In the genomic region with DNA sequence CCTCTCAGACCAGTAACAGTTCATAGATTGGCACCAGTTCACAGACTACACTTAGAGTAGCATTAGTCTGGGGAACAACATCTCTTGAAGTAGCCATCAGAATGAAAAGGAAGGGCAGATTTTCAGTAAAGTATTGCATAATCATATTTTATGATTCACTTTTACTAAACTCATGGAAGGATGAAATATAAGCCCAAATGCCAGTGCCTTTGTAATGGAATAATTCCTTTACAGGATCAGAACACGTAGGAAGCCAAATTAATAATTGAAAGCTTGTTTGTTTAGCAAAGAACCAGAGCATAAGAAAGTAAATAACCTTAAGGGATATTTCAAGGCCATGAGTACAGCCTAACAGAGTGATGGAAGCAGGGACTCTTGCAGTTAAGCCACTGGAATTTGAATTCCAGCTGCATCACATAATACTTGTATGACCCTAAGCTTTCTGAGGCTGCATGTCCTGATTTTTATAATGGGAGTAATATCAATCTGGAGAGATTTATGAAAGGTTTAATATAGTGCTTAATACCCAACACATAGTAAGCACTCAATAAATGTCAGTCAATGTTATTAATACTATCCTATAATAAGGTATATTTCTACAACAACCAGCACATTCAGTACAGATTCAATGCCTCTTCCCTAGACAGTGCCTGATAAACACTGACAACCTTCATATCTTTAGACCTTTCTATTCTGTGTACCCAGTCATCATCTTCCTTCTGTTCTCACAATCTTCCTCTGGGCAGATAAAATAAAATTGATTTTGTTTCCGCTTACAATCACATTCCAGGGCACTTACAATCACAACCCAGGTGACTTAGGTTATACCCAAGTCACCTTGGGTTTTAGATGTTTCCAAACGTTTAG, we compare ENCODE assay signal across 22 cellular contexts. TPM values are rescaled to one million over a fixed set of nuclear protein-coding genes. Genes with fewer than 3 reads are reported as not detected.
DNase-seq lines count a peak whose midpoint lies in the region; ATAC-seq and TF ChIP-seq lines count a peak whose summit lies in the region.
"Had no signal": no experiment of that assay in that cellular context is flagged by ENCODE, and none has a peak within 500 bp of the region (broad histone marks: within the 10 kb centered on the region; RNA-seq: fewer than 3 reads in every experiment).

No MANE protein-coding gene starts in this region.

- H3K36me3 ChIP-seq in RWPE2 (ENCODE audit: low read depth) = no peaks in the 10 kb centered on the region
- no peaks in the 10 kb centered on the region for H3K36me3 ChIP-seq in aorta (ENCODE audit: control insufficient read depth in 1 of 2, insufficient read depth in 2 of 2, low read length in 1 of 2)
- H3K36me3 ChIP-seq: BLaER1, MG63, tibial nerve had no signal

- peak overlapping the region; percentile 60 for H3K27ac ChIP-seq in RWPE2 (ENCODE audit: poor library complexity, severe bottlenecking)
- H3K27ac ChIP-seq in aorta (ENCODE audit: low read depth in 1 of 2, low read length in 2 of 2) = no peak overlapping the region
- H3K27ac ChIP-seq: BLaER1, tibial nerve had no signal

- BruUV-seq in Calu3 (replicated peaks; lab: Mats Ljungman, UMichigan) = no TSS peak

- 67 to 74% methylated on average over 3 of the region's 3 CpGs for WGBS in aorta, 2 donors

- DNase-seq in Calu3 = no peak
- no peak for DNase-seq in RWPE2 (ENCODE audit: low spot score)
- DNase-seq in fibroblast of peridontal ligament (ENCODE audit: extremely low read depth) = peak; percentile 16
- DNase-seq in progenitor cell of endocrine pancreas (ENCODE audit: low spot score, unreplicated experiment) = no peak
- DNase-seq in type B pancreatic cell (ENCODE audit: extremely low spot score, unreplicated experiment) = no peak
- no peak for DNase-seq in sciatic nerve (ENCODE audit: low spot score)
- DNase-seq in head of caudate nucleus = no peak
- no peak for DNase-seq in aorta
- DNase-seq: activated naive CD4-positive, alpha-beta T cell treated with anti-CD3 and anti-CD28 coated beads for 36 hours; DND-41; endodermal cell; MG63; naive B cell; NCI-H2081; NCI-H69; retina; RPMI8226; stimulated activated CD4-positive, alpha-beta T cell treated with anti-CD3 and anti-CD28 coated beads, Interleukin-4, amount 100 ng/mL, for 1 hour had no signal

- no peaks in the 10 kb centered on the region for H3K27me3 ChIP-seq in RWPE2 (ENCODE audit: insufficient read depth, poor library complexity, severe bottlenecking)
- H3K27me3 ChIP-seq in aorta (ENCODE audit: control insufficient read depth in 1 of 2, insufficient read depth in 2 of 2, low read length in 1 of 2) = no peaks in the 10 kb centered on the region
- H3K27me3 ChIP-seq: BLaER1, MG63, tibial nerve had no signal

- peaks cover 46% of the 10 kb centered on the region for H3K4me1 ChIP-seq in RWPE2 (ENCODE audit: insufficient read depth, poor library complexity, severe bottlenecking)
- no peaks in the 10 kb centered on the region for H3K4me1 ChIP-seq in aorta (ENCODE audit: control insufficient read depth in 1 of 2, insufficient read depth in 2 of 2, low read length in 2 of 2)
- H3K4me1 ChIP-seq: BLaER1, tibial nerve had no signal

- CTCF ChIA-PET in Calu3 (lab: Charles Lee) = interaction anchor here (0.6 kb wide), 1 partner anchor 208 kb away, joined by 3 read pairs; no protein-coding TSS in a partner anchor

- H3K4me3 Mint-ChIP-seq in Calu3 (ENCODE audit: low read depth, unreplicated experiment) (peak overlapping the region; percentile 9), progenitor cell of endocrine pancreas (ENCODE audit: low read depth) (no peak overlapping the region), type B pancreatic cell (no peak overlapping the region)
- H3K4me3 Mint-ChIP-seq: activated naive CD4-positive, alpha-beta T cell treated with anti-CD3 and anti-CD28 coated beads for 36 hours; endodermal cell; naive B cell; T-helper 1 cell treated with Interleukin-12 subunit alpha and Interleukin-12 subunit beta and Interleukin-4 antibody, amounts not matched to agents 30 μg/mL and 1 μg/mL, for 36 hours had no signal

- H3K9me3 ChIP-seq in RWPE2 (ENCODE audit: severe bottlenecking) (no peaks in the 10 kb centered on the region), aorta (ENCODE audit: control insufficient read depth, low read length) (no peaks in the 10 kb centered on the region)
- H3K9me3 ChIP-seq: BLaER1, MG63, tibial nerve had no signal

- H3K36me3 Mint-ChIP-seq in Calu3 (ENCODE audit: insufficient read depth, unreplicated experiment) = no peaks in the 10 kb centered on the region
- no peaks in the 10 kb centered on the region for H3K36me3 Mint-ChIP-seq in progenitor cell of endocrine pancreas (ENCODE audit: insufficient read depth)
- no peaks in the 10 kb centered on the region for H3K36me3 Mint-ChIP-seq in type B pancreatic cell
- H3K36me3 Mint-ChIP-seq: naive B cell had no signal

- peak; percentile 83 for ATAC-seq in RWPE2 (ENCODE audit: low read depth)
- no peak for ATAC-seq in sciatic nerve
- ATAC-seq in aorta (ENCODE audit: low FRiP score) = no peak
- ATAC-seq: activated CD4-positive, CD25-positive, alpha-beta regulatory T cell treated with anti-CD3 and anti-CD28 coated beads, Interleukin-2, amount 50 U/mL, for 24 hours had no signal

- H3K27me3 Mint-ChIP-seq in Calu3 (ENCODE audit: unreplicated experiment) (no peaks in the 10 kb centered on the region), progenitor cell of endocrine pancreas (no peaks in the 10 kb centered on the region), type B pancreatic cell (no peaks in the 10 kb centered on the region)

- peaks cover 29% of the 10 kb centered on the region for H3K4me1 Mint-ChIP-seq in Calu3 (ENCODE audit: low read depth, unreplicated experiment)
- peaks cover 24% of the 10 kb centered on the region for H3K4me1 Mint-ChIP-seq in progenitor cell of endocrine pancreas (ENCODE audit: low read depth)
- H3K4me1 Mint-ChIP-seq in type B pancreatic cell (ENCODE audit: unreplicated experiment) = peaks cover 7% of the 10 kb centered on the region
- H3K4me1 Mint-ChIP-seq: endodermal cell, naive B cell had no signal

- intact Hi-C loops in Calu3 (cut with micrococcal nuclease; ENCODE audit: unreplicated experiment) = no loop called here
- intact Hi-C loops in sciatic nerve (cut with DNase I) = no loop called here
- intact Hi-C loops in head of caudate nucleus (cut with DNase I) = no loop called here
- intact Hi-C loops in aorta (cut with DNase I) = no loop called here

- H3K27ac Mint-ChIP-seq in Calu3 (ENCODE audit: unreplicated experiment) (peak overlapping the region; percentile 59), progenitor cell of endocrine pancreas (peak overlapping the region; percentile 12), type B pancreatic cell (no peak overlapping the region)
- H3K27ac Mint-ChIP-seq: activated naive CD4-positive, alpha-beta T cell treated with anti-CD3 and anti-CD28 coated beads for 36 hours; endodermal cell; naive B cell; T-helper 1 cell treated with Interleukin-12 subunit alpha and Interleukin-12 subunit beta and Interleukin-4 antibody, amounts not matched to agents 30 μg/mL and 1 μg/mL, for 36 hours had no signal

- TF ChIP-seq CTCF in Calu3 (IDR thresholded peaks at IDR 0.05; ENCODE audit: unreplicated experiment) (no peak), RWPE2 (IDR thresholded peaks at IDR 0.05; ENCODE audit: poor library complexity, severe bottlenecking) (no peak), progenitor cell of endocrine pancreas (IDR thresholded peaks at IDR 0.05; ENCODE audit: unreplicated experiment) (no peak), type B pancreatic cell (conservative IDR thresholded peaks at IDR 0.05) (no peak)

- no peak overlapping the region for H3K4me3 ChIP-seq in RWPE2 (ENCODE audit: severe bottlenecking)
- H3K4me3 ChIP-seq in aorta (ENCODE audit: low read length in 2 of 2) = no peak overlapping the region
- H3K4me3 ChIP-seq: BLaER1, MG63, tibial nerve had no signal

- no peaks in the 10 kb centered on the region for H3K9me3 Mint-ChIP-seq in Calu3 (ENCODE audit: low read depth, unreplicated experiment)
- no peaks in the 10 kb centered on the region for H3K9me3 Mint-ChIP-seq in progenitor cell of endocrine pancreas (ENCODE audit: low read depth)
- H3K9me3 Mint-ChIP-seq in type B pancreatic cell = no peaks in the 10 kb centered on the region
- H3K9me3 Mint-ChIP-seq: activated naive CD4-positive, alpha-beta T cell treated with anti-CD3 and anti-CD28 coated beads for 36 hours; endodermal cell; naive B cell; T-helper 1 cell treated with Interleukin-12 subunit alpha and Interleukin-12 subunit beta and Interleukin-4 antibody, amounts not matched to agents 30 μg/mL and 1 μg/mL, for 36 hours had no signal

RNA-seq across cellular contexts. Expression of gene PTP4A1, which starts 11.2 kb away (rescaled TPM):
- total RNA-seq in Calu3 (2022) (97.3 and 110 TPM in 2 replicates), progenitor cell of endocrine pancreas (91.3 and 95.3 TPM in 2 replicates), type B pancreatic cell (ENCODE audit: low replicate concordance) (85.6 and 133 TPM in 2 replicates), sciatic nerve (39.1 TPM), aorta (10 to 100 TPM; 27.0 to 34.3 TPM)
- polyA plus RNA-seq in aorta = 10 to 100 TPM in 1 of 2 donors, 1 to 10 TPM in 1; 9.5 to 22.0 TPM
